In genomic region chr18:31875301-31875700, GRCh38 we compare ENCODE assay signal across 20 cellular contexts.
A peak's percentile ranks its signal among the peaks of the same experiment; 100 is the strongest.
DNase-seq lines count a peak whose midpoint lies in the region; ATAC-seq and TF ChIP-seq lines count a peak whose summit lies in the region.
"Had no signal": no experiment of that assay in that cellular context is flagged by ENCODE, and none has a peak within 500 bp of the region (broad histone marks: within the 10 kb centered on the region; RNA-seq: fewer than 3 reads in every experiment).

No MANE protein-coding gene starts in this region.

- WGBS in H9 (ENCODE audit: extremely low coverage, insufficient read length, low lambda C conversion rate) = no CpG with 5 or more reads among the region's 2 CpGs
- 98% methylated on average over 2 of the region's 2 CpGs for WGBS in mesenchymal stem cell

- no peak overlapping the region for H3K4me3 ChIP-seq in mesenchymal stem cell (ENCODE audit: insufficient read depth in 1 of 2, low read depth in 1 of 2, low read length in 2 of 2)
- H3K4me3 ChIP-seq: BLaER1 had no signal

- H4K91ac ChIP-seq in H9 (ENCODE audit: insufficient read length, low read depth, low read length) (no peak overlapping the region), mesenchymal stem cell (ENCODE audit: low read length) (no peak overlapping the region)

- H3K79me2 ChIP-seq in H9 (ENCODE audit: insufficient read depth, low read length) = no peaks in the 10 kb centered on the region

- H3K4ac ChIP-seq in H9 (ENCODE audit: low read depth, low read length) (no peak overlapping the region), mesenchymal stem cell (ENCODE audit: low read depth in 1 of 2, low read length in 2 of 2) (peak overlapping the region in 1 of 2 experiments; percentile 49)

- no peak overlapping the region for H2BK20ac ChIP-seq in H9 (ENCODE audit: low read depth, low read length, poor library complexity, severe bottlenecking)

- H2AK5ac ChIP-seq in H9 (ENCODE audit: insufficient read length, low read length) (no peak overlapping the region), mesenchymal stem cell (ENCODE audit: low read length, severe bottlenecking) (no peak overlapping the region)

- no peak overlapping the region for H3K18ac ChIP-seq in H9 (ENCODE audit: insufficient read length, low read depth, low read length)
- no peak overlapping the region for H3K18ac ChIP-seq in mesenchymal stem cell (ENCODE audit: low read depth in 1 of 2, low read length in 2 of 2)

- H3K79me1 ChIP-seq in H9 (ENCODE audit: insufficient read depth, low read depth, low read length, poor library complexity, severe bottlenecking) (no peaks in the 10 kb centered on the region), mesenchymal stem cell (replicated peaks; ENCODE audit: low read length, poor library complexity, severe bottlenecking) (peaks cover 14% of the 10 kb centered on the region)

- H3K36me3 Mint-ChIP-seq in H9 (ENCODE audit: insufficient read depth in 1 of 3, low read depth in 3 of 3) = peaks cover 29 to 73% (median 69%) of the 10 kb centered on the region in 3 experiments
- peaks cover 96% of the 10 kb centered on the region for H3K36me3 Mint-ChIP-seq in activated T-helper 17 cell treated with anti-CD3 and anti-CD28 coated beads, Interleukin-2, amount 50 U/mL, for 72 hours (ENCODE audit: low read depth)
- peaks cover 97% of the 10 kb centered on the region for H3K36me3 Mint-ChIP-seq in stimulated activated effector memory CD8-positive, alpha-beta T cell treated with anti-CD3 and anti-CD28 coated beads, Interleukin-12 subunit alpha, Interleukin-12 subunit beta, amount 100 ng/mL, for 72 hours

- TF ChIP-seq CTCF in H9 (conservative IDR thresholded peaks at IDR 0.05) = no peak

- no peak overlapping the region for H2BK5ac ChIP-seq in H9 (ENCODE audit: insufficient read length, low read length)
- H2BK5ac ChIP-seq in mesenchymal stem cell (ENCODE audit: low read depth, low read length, poor library complexity, severe bottlenecking) = no peak overlapping the region

- H3K27me3 Mint-ChIP-seq in H9 (ENCODE audit: low read depth) = no peaks in the 10 kb centered on the region
- H3K27me3 Mint-ChIP-seq in activated T-helper 17 cell treated with anti-CD3 and anti-CD28 coated beads, Interleukin-2, amount 50 U/mL, for 72 hours = no peaks in the 10 kb centered on the region
- H3K27me3 Mint-ChIP-seq: CD4-positive, alpha-beta T cell had no signal

- H2BK12ac ChIP-seq in H9 (ENCODE audit: insufficient read length, low read depth, low read length) (no peak overlapping the region), mesenchymal stem cell (ENCODE audit: low read length in 2 of 2) (peak overlapping the region in 1 of 2 experiments; percentile 42)

- H3K27me3 ChIP-seq in H9 (ENCODE audit: insufficient read depth, low read length) (no peaks in the 10 kb centered on the region), mesenchymal stem cell (ENCODE audit: control insufficient read depth in 1 of 2, insufficient read depth in 1 of 2, low read length in 2 of 2) (no peaks in the 10 kb centered on the region)
- H3K27me3 ChIP-seq: BLaER1 had no signal

- 0 out of 5 replicates have a peak, but pooled peaks cover 0 to under 1% of the 10 kb centered on the region in 2 experiments for H3K9me3 Mint-ChIP-seq in H9
- no peaks in the 10 kb centered on the region for H3K9me3 Mint-ChIP-seq in activated T-helper 17 cell treated with anti-CD3 and anti-CD28 coated beads, Interleukin-2, amount 50 U/mL, for 72 hours
- H3K9me3 Mint-ChIP-seq in stimulated activated effector memory CD8-positive, alpha-beta T cell treated with anti-CD3 and anti-CD28 coated beads, Interleukin-12 subunit alpha, Interleukin-12 subunit beta, amount 100 ng/mL, for 72 hours = peaks cover under 1% of the 10 kb centered on the region
- H3K9me3 Mint-ChIP-seq: CD4-positive, alpha-beta T cell had no signal

- H2BK15ac ChIP-seq in H9 (ENCODE audit: low read depth, low read length) (no peak overlapping the region), mesenchymal stem cell (ENCODE audit: low read depth, poor library complexity, severe bottlenecking) (no peak overlapping the region)

- H3K14ac ChIP-seq in H9 (ENCODE audit: insufficient read depth, low read length) (no peak overlapping the region), mesenchymal stem cell (ENCODE audit: low read length in 2 of 2) (no peak overlapping the region)

- H3K36me3 ChIP-seq in mesenchymal stem cell (ENCODE audit: control insufficient read depth in 1 of 2, insufficient read depth in 2 of 2, low read depth in 1 of 2, low read length in 2 of 2) = peaks cover 19 to 75% of the 10 kb centered on the region in 2 experiments

- no peak overlapping the region for H3T11ph ChIP-seq in H9 (ENCODE audit: low read length)

- H3K23ac ChIP-seq in H9 (ENCODE audit: insufficient read length, low read depth, low read length) = no peak overlapping the region
- no peak overlapping the region for H3K23ac ChIP-seq in mesenchymal stem cell (ENCODE audit: low read length in 2 of 2)

- no peaks in the 10 kb centered on the region for H3K23me2 ChIP-seq in H9 (ENCODE audit: insufficient read length, low read depth, low read length, poor library complexity, severe bottlenecking)

- no peaks in the 10 kb centered on the region for H3K4me1 ChIP-seq in H9 (ENCODE audit: insufficient read depth, low read length)
- peaks cover 2% of the 10 kb centered on the region for H3K4me1 ChIP-seq in mesenchymal stem cell (ENCODE audit: control insufficient read depth, insufficient read depth, low read depth, low read length)
- H3K4me1 ChIP-seq: BLaER1 had no signal

- H3K56ac ChIP-seq in H9 (ENCODE audit: insufficient read length, low read depth, low read length) = no peak overlapping the region

- H2BK120ac ChIP-seq in H9 (ENCODE audit: low read depth, low read length, poor library complexity, severe bottlenecking) (no peak overlapping the region), mesenchymal stem cell (ENCODE audit: low read depth, low read length) (no peak overlapping the region)

- ATAC-seq in activated T-helper 17 cell treated with anti-CD3 and anti-CD28 coated beads, Interleukin-2, amount 50 U/mL, for 72 hours (replicated peaks) = no peak
- no peak for ATAC-seq in stimulated activated effector memory CD8-positive, alpha-beta T cell treated with anti-CD3 and anti-CD28 coated beads, Interleukin-12 subunit alpha, Interleukin-12 subunit beta, amount 100 ng/mL, for 72 hours
- ATAC-seq in HG02973 (IDR thresholded peaks at IDR 0.05; ENCODE audit: unreplicated experiment) = no peak
- ATAC-seq: Panc1 had no signal

- no peaks in the 10 kb centered on the region for H3K9me3 ChIP-seq in H9 (ENCODE audit: control insufficient read depth, low read depth, low read length)
- H3K9me3 ChIP-seq in mesenchymal stem cell (ENCODE audit: control insufficient read depth, low read length) = peaks cover 7% of the 10 kb centered on the region

- no peak overlapping the region for H2AFZ ChIP-seq in H9 (ENCODE audit: low read length)
- H2AFZ ChIP-seq in mesenchymal stem cell (ENCODE audit: low read depth, low read length) = no peak overlapping the region

- DNase-seq in H9 = no peak
- DNase-seq in mesenchymal stem cell = no peak
- no peak for DNase-seq in stimulated activated effector memory CD8-positive, alpha-beta T cell treated with anti-CD3 and anti-CD28 coated beads, Interleukin-12 subunit alpha, Interleukin-12 subunit beta, amount 100 ng/mL, for 72 hours (ENCODE audit: low spot score in 2 of 2)
- DNase-seq in kidney glomerular epithelial cell (lab: John Stamatoyannopoulos, UW) = no peak
- DNase-seq in hippocampal formation (lab: John Stamatoyannopoulos, UW) = no peak
- DNase-seq: CD4-positive, alpha-beta T cell; H7; HFFc6; IMR-90; KG1; MM.1S; NCI-H2029; NCI-H446 treated with DMSO at 0.1 percent for 48 hours; NCI-H526; SHP77 had no signal

- H3K27ac Mint-ChIP-seq in H9 = no peak overlapping the region; a peak in 1 of 7 replicates
- peak overlapping the region; percentile 5 for H3K27ac Mint-ChIP-seq in activated T-helper 17 cell treated with anti-CD3 and anti-CD28 coated beads, Interleukin-2, amount 50 U/mL, for 72 hours
- H3K27ac Mint-ChIP-seq in stimulated activated effector memory CD8-positive, alpha-beta T cell treated with anti-CD3 and anti-CD28 coated beads, Interleukin-12 subunit alpha, Interleukin-12 subunit beta, amount 100 ng/mL, for 72 hours = peak overlapping the region; percentile 5
- H3K27ac Mint-ChIP-seq: CD4-positive, alpha-beta T cell; HFFc6 had no signal

- no peaks in the 10 kb centered on the region for H3K4me1 Mint-ChIP-seq in H9
- peaks cover 1% of the 10 kb centered on the region for H3K4me1 Mint-ChIP-seq in activated T-helper 17 cell treated with anti-CD3 and anti-CD28 coated beads, Interleukin-2, amount 50 U/mL, for 72 hours
- H3K4me1 Mint-ChIP-seq in stimulated activated effector memory CD8-positive, alpha-beta T cell treated with anti-CD3 and anti-CD28 coated beads, Interleukin-12 subunit alpha, Interleukin-12 subunit beta, amount 100 ng/mL, for 72 hours = peaks cover 16% of the 10 kb centered on the region

- H3K4me2 ChIP-seq in H9 (ENCODE audit: insufficient read depth, insufficient read length, low read length) (no peak overlapping the region), mesenchymal stem cell (ENCODE audit: low read length, poor library complexity, severe bottlenecking) (peak overlapping the region; percentile 11)
- H3K4me2 ChIP-seq: BLaER1 had no signal

- H3K4me3 Mint-ChIP-seq in H9 = no peak overlapping the region
- H3K4me3 Mint-ChIP-seq in activated T-helper 17 cell treated with anti-CD3 and anti-CD28 coated beads, Interleukin-2, amount 50 U/mL, for 72 hours = no peak overlapping the region
- no peak overlapping the region for H3K4me3 Mint-ChIP-seq in stimulated activated effector memory CD8-positive, alpha-beta T cell treated with anti-CD3 and anti-CD28 coated beads, Interleukin-12 subunit alpha, Interleukin-12 subunit beta, amount 100 ng/mL, for 72 hours
- H3K4me3 Mint-ChIP-seq: CD4-positive, alpha-beta T cell; HFFc6 had no signal

- peak overlapping the region; percentile 78 for H4K5ac ChIP-seq in H9 (ENCODE audit: insufficient read length, low read depth, low read length)

- H3K9ac ChIP-seq in H9 (ENCODE audit: extremely low read depth, insufficient read length, low read length) = no peak overlapping the region
- no peak overlapping the region for H3K9ac ChIP-seq in mesenchymal stem cell (ENCODE audit: low read length)
- H3K9ac ChIP-seq: BLaER1 had no signal

- H3K27ac ChIP-seq in H9 (ENCODE audit: insufficient read length, low read depth, low read length) (no peak overlapping the region), mesenchymal stem cell (ENCODE audit: low read length, poor library complexity, severe bottlenecking) (no peak overlapping the region)
- H3K27ac ChIP-seq: BLaER1, RWPE1 had no signal

- no peak overlapping the region for H4K8ac ChIP-seq in H9 (replicated peaks; ENCODE audit: insufficient read length, low read depth, low read length)
- no peak overlapping the region for H4K8ac ChIP-seq in mesenchymal stem cell (ENCODE audit: low read length)

- H4K20me1 ChIP-seq in H9 (ENCODE audit: control insufficient read depth, insufficient read depth, insufficient read length) = no peaks in the 10 kb centered on the region

Comparison
In these comparisons a context has a peak if more than half of its experiments do, and no peak if none do; other contexts are left out.
1. H3K27ac Mint-ChIP-seq: peak in activated T-helper 17 cell treated with anti-CD3 and anti-CD28 coated beads, Interleukin-2, amount 50 U/mL, for 72 hours (single experiment) and stimulated activated effector memory CD8-positive, alpha-beta T cell treated with anti-CD3 and anti-CD28 coated beads, Interleukin-12 subunit alpha, Interleukin-12 subunit beta, amount 100 ng/mL, for 72 hours (single experiment); none in H9 (0 of 3).